Comparison of ENCODE assay signal across 8 cellular contexts in genomic region chrX:109890910-109891502, GRCh38.
DNase-seq lines count a peak whose midpoint lies in the region; ATAC-seq lines count a peak whose summit lies in the region.

No MANE protein-coding gene starts in this region.

- ATAC-seq in GM21529 (IDR thresholded peaks at IDR 0.05; ENCODE audit: unreplicated experiment) (peak; percentile 64), HG02610 (IDR thresholded peaks at IDR 0.05; ENCODE audit: unreplicated experiment) (no peak)

- no peaks in the 10 kb centered on the region for H3K27me3 ChIP-seq in MG63

- no peaks in the 10 kb centered on the region for H3K36me3 ChIP-seq in MG63

- no peak overlapping the region for H3K4me3 ChIP-seq in MG63

- no peaks in the 10 kb centered on the region for H3K9me3 ChIP-seq in MG63

- DNase-seq in DMS 273 treated with DMSO at 0.1 percent for 48 hours (lab: John Stamatoyannopoulos, UW) = peak; percentile 31
- peak; percentile 32 for DNase-seq in MG63
- peak in 4 of 5 experiments; percentile 7 to 45 (median 12) for DNase-seq in T-helper 2 cell
- DNase-seq in astrocyte of the hippocampus (ENCODE audit: low read depth, low spot score) = peak; percentile 73
- DNase-seq in iPS DF 4.7 (ENCODE audit: extremely low read depth, low spot score) = peak; percentile 25
- peak; percentile 5 to 50 (median 17) for DNase-seq in stimulated activated CD4-positive, alpha-beta T cell treated with anti-CD3 and anti-CD28 coated beads, Interleukin-12 subunit alpha, Interleukin-12 subunit beta, amount 100 ng/mL, for 48 hours (ENCODE audit: low read depth in 2 of 3, low spot score in 1 of 3)

Comparison
In these comparisons a context has a peak if more than half of its experiments do, and no peak if none do; other contexts are left out.
1. DNase-seq: peak in every context shown above with its lines; median percentile 73 in astrocyte of the hippocampus; 32 in MG63; 31 in DMS 273 treated with DMSO at 0.1 percent for 48 hours; 25 in iPS DF 4.7; 17 in stimulated activated CD4-positive, alpha-beta T cell treated with anti-CD3 and anti-CD28 coated beads, Interleukin-12 subunit alpha, Interleukin-12 subunit beta, amount 100 ng/mL, for 48 hours; 12 in T-helper 2 cell.